26 cellular contexts compared by ENCODE assay signal in genomic region chr13:23918208-23918607, GRCh38. TPM values are rescaled to one million over a fixed set of nuclear protein-coding genes. Genes with fewer than 3 reads are reported as not detected.
DNase-seq lines count a peak whose midpoint lies in the region; ATAC-seq, FAIRE-seq and TF ChIP-seq lines count a peak whose summit lies in the region.
"Had no signal": no experiment of that assay in that cellular context is flagged by ENCODE, and none has a peak within 500 bp of the region (broad histone marks: within the 10 kb centered on the region; RNA-seq: fewer than 3 reads in every experiment).

No MANE protein-coding gene starts in this region.

- H3K27me3 Mint-ChIP-seq in astrocyte (ENCODE audit: low read depth, unreplicated experiment), result no peaks in the 10 kb centered on the region

- no peaks in the 10 kb centered on the region for H4K20me1 ChIP-seq in astrocyte (ENCODE audit: insufficient read depth, low read length)

- in situ Hi-C loops in GM13977 (cut with MboI; ENCODE audit: low pct_unique_long_range_greater_than_20kb, low sequenced_read_pairs, unreplicated experiment), result loop anchor here (25.0 kb wide), 1 partner anchor 294 kb away; no protein-coding TSS in a partner anchor

- TF ChIP-seq CTCF in astrocyte (IDR thresholded peaks at IDR 0.05; ENCODE audit: insufficient read depth, low read depth, low read length), result no peak
- no peak for TF ChIP-seq CTCF in GM13977 (IDR thresholded peaks at IDR 0.05; ENCODE audit: extremely low read depth, insufficient read depth, missing control alignments)
- no peak for TF ChIP-seq CTCF in tibial artery (IDR thresholded peaks at IDR 0.05)

- H2AFZ ChIP-seq in astrocyte (ENCODE audit: low read depth, low read length), result no peak overlapping the region

- H3K4me3 ChIP-seq in astrocyte (ENCODE audit: insufficient read depth, low read depth, low read length), result no peak overlapping the region
- H3K4me3 ChIP-seq in tibial artery, result no peak overlapping the region

- no peaks in the 10 kb centered on the region for H3K9me3 ChIP-seq in astrocyte (ENCODE audit: insufficient read depth, low read depth, low read length)
- no peaks in the 10 kb centered on the region for H3K9me3 ChIP-seq in tibial artery
- H3K9me3 ChIP-seq: BE2C had no signal

- H3K9ac ChIP-seq in astrocyte (ENCODE audit: low read length), result no peak overlapping the region
- H3K9ac ChIP-seq: KMS-11 had no signal

- FAIRE-seq in astrocyte (lab: Jason Lieb, UNC), result peak; percentile 96
- FAIRE-seq: H1 had no signal

- peak overlapping the region; percentile 56 for H3K27ac Mint-ChIP-seq in astrocyte (ENCODE audit: unreplicated experiment)
- H3K27ac Mint-ChIP-seq: CD14-positive monocyte; CD8-positive, alpha-beta memory T cell; IgD-negative memory B cell had no signal

- H3K4me1 ChIP-seq in astrocyte (ENCODE audit: insufficient read depth, low read length) (peaks cover 4% of the 10 kb centered on the region), tibial artery (no peaks in the 10 kb centered on the region)
- H3K4me1 ChIP-seq: BE2C had no signal

- DNase-seq in ELR (ENCODE audit: low read depth) (peak; percentile 66), HCEC 1CT (peak; percentile 45), astrocyte (ENCODE audit: low read depth) (peak; percentile 44), iris pigment epithelial cell (ENCODE audit: low read depth) (peak; percentile 50), GM13977 (ENCODE audit: low spot score) (no peak), tibial artery (no peak), Ammon's horn (ENCODE audit: low spot score) (no peak)
- DNase-seq: BE2C; CD8-positive, alpha-beta memory T cell; DMS 273 treated with DMSO at 0.1 percent for 48 hours; DMS79; MM.1S; NCI-H1417; NCI-H1694; NCI-H2081; NCI-H2227 treated with DMSO at 0.1 percent for 48 hours; NCI-H526 treated with DMSO at 0.1 percent for 48 hours; SHP77 treated with DMSO at 0.1 percent for 48 hours had no signal

- H3K27ac ChIP-seq in astrocyte (ENCODE audit: low read depth, low read length) (no peak overlapping the region), tibial artery (no peak overlapping the region)
- H3K27ac ChIP-seq: KMS-11, RWPE1 had no signal

- no peak overlapping the region for H3K4me3 Mint-ChIP-seq in astrocyte (ENCODE audit: unreplicated experiment)
- H3K4me3 Mint-ChIP-seq: CD14-positive monocyte; CD8-positive, alpha-beta memory T cell had no signal

- H3K27me3 ChIP-seq in astrocyte (ENCODE audit: insufficient read depth, low read length) (no peaks in the 10 kb centered on the region), tibial artery (peaks cover 0 to 4% of the 10 kb centered on the region in 2 donors)

- intact Hi-C loops in tibial artery (cut with DNase I; ENCODE audit: low total_unique reads), result no loop called here

- peaks cover 5% of the 10 kb centered on the region for H3K4me1 Mint-ChIP-seq in astrocyte (ENCODE audit: low read depth, unreplicated experiment)
- H3K4me1 Mint-ChIP-seq: CD8-positive, alpha-beta memory T cell; IgD-negative memory B cell had no signal

- no peaks in the 10 kb centered on the region for H3K79me2 ChIP-seq in astrocyte (ENCODE audit: insufficient read depth, low read length)

- H3K36me3 Mint-ChIP-seq in astrocyte (ENCODE audit: low read depth, unreplicated experiment), result no peaks in the 10 kb centered on the region
- H3K36me3 Mint-ChIP-seq: CD14-positive monocyte had no signal

- peaks cover 4% of the 10 kb centered on the region for H3K9me3 Mint-ChIP-seq in astrocyte (ENCODE audit: unreplicated experiment)

- H3K36me3 ChIP-seq in astrocyte (ENCODE audit: insufficient read depth, low read length) (no peaks in the 10 kb centered on the region), tibial artery (no peaks in the 10 kb centered on the region)
- H3K36me3 ChIP-seq: BE2C had no signal

- no peak for ATAC-seq in HG02678 (IDR thresholded peaks at IDR 0.05; ENCODE audit: unreplicated experiment)

- H3K4me2 ChIP-seq in astrocyte (ENCODE audit: low read length), result peak overlapping the region; percentile 62
- H3K4me2 ChIP-seq: KMS-11 had no signal

RNA-seq across cellular contexts. Expression of gene C1QTNF9B, which starts 20.9 kb away (rescaled TPM):
- not detected in 2 replicates for total RNA-seq in astrocyte
- total RNA-seq: A673; CD8-positive, alpha-beta memory T cell; H1; NCI-H460 had no signal

RNA-seq across cellular contexts. Expression of gene MIPEP, which starts 29.0 kb away (rescaled TPM):
- 13.0 and 18.6 TPM in 2 replicates for total RNA-seq in astrocyte

Comparison
In these comparisons a context has a peak if more than half of its experiments do, and no peak if none do; other contexts are left out.
1. DNase-seq: peak in ELR (single experiment), HCEC 1CT (single experiment), astrocyte (single experiment) and iris pigment epithelial cell (single experiment); none in GM13977 (single experiment), tibial artery (0 of 2) and Ammon's horn (single experiment).